In genomic region chr7:21020667-21021066, GRCh38 we compare ENCODE assay signal across 24 cellular contexts.
"Had no signal": no experiment of that assay in that cellular context is flagged by ENCODE, and none has a peak within 500 bp of the region (broad histone marks: within the 10 kb centered on the region; RNA-seq: fewer than 3 reads in every experiment).

No MANE protein-coding gene starts in this region.

- DNase-seq: hippocampal formation; kidney glomerular epithelial cell; left cardiac atrium; left ventricle myocardium inferior; midbrain; mucosa of descending colon; naive thymus-derived CD4-positive, alpha-beta T cell; ovary; right lobe of liver; stimulated activated CD4-positive, alpha-beta T cell treated with anti-CD3 and anti-CD28 coated beads, Interleukin-12 subunit alpha, Interleukin-12 subunit beta, amount 100 ng/mL, for 4 hours; stimulated activated CD4-positive, alpha-beta T cell treated with anti-CD3 and anti-CD28 coated beads, Interleukin-15, amount 100 ng/mL, for 24 hours; stimulated activated CD4-positive, alpha-beta T cell treated with anti-CD3 and anti-CD28 coated beads, Interleukin-2, amount 100 ng/mL, for 24 hours; stimulated activated CD4-positive, alpha-beta T cell treated with anti-CD3 and anti-CD28 coated beads, Interleukin-4, amount 100 ng/mL, for 1 hour; stimulated activated naive B cell treated with anti-CD40 and anti-IgM and Interleukin-4, amounts not matched to agents 10 μg/mL and 1 μg/mL and 100 μg/mL, for 72 hours; stimulated activated naive CD8-positive, alpha-beta T cell treated with anti-CD3 and anti-CD28 coated beads, Interleukin-15, Interleukin-2, amounts not matched to agents 100 U/mL and 50 U/mL, for 24 hours; stomach; testis; thyroid gland; transverse colon; upper lobe of left lung had no signal

- ATAC-seq: left cardiac atrium; mucosa of descending colon; naive thymus-derived CD4-positive, alpha-beta T cell; natural killer cell treated with Interleukin-12 subunit alpha and Interleukin-12 subunit beta and Interleukin-15 and Interleukin-18, amount 100 ng/mL, for 72 hours; right lobe of liver; stimulated activated naive B cell treated with anti-CD40 and anti-IgM and Interleukin-4, amounts not matched to agents 10 μg/mL and 1 μg/mL and 100 μg/mL, for 72 hours; stimulated activated naive CD8-positive, alpha-beta T cell treated with anti-CD3 and anti-CD28 coated beads, Interleukin-15, Interleukin-2, amounts not matched to agents 100 U/mL and 50 U/mL, for 24 hours had no signal

- H3K36me3 ChIP-seq: left ventricle myocardium inferior, ovary, right atrium auricular region, right lobe of liver, stomach, thyroid gland, transverse colon, upper lobe of left lung, vagina had no signal

- H3K4me3 ChIP-seq: left ventricle myocardium inferior, lung, mucosa of descending colon, ovary, right atrium auricular region, right lobe of liver, stomach, testis, thyroid gland, transverse colon, upper lobe of left lung, vagina had no signal

- H3K27me3 ChIP-seq: ovary, right atrium auricular region, right lobe of liver, stomach, testis, thyroid gland, transverse colon, upper lobe of left lung, vagina had no signal

- H3K4me1 ChIP-seq: left ventricle myocardium inferior, right atrium auricular region, right lobe of liver, stomach, testis, thyroid gland, transverse colon, upper lobe of left lung, vagina had no signal

- H3K9me3 ChIP-seq: mucosa of descending colon, ovary, right atrium auricular region, right lobe of liver, stomach, testis, thyroid gland, transverse colon, upper lobe of left lung, vagina had no signal

- H3K27ac ChIP-seq: left ventricle myocardium inferior, ovary, right atrium auricular region, right lobe of liver, stomach, testis, thyroid gland, transverse colon, upper lobe of left lung, vagina had no signal
